In genomic region chrX:13658602-13659001, GRCh38 we compare ENCODE assay signal across 8 cellular contexts. TPM values are rescaled to one million over a fixed set of nuclear protein-coding genes. Genes with fewer than 3 reads are reported as not detected.
DNase-seq lines count a peak whose midpoint lies in the region; ATAC-seq, FAIRE-seq and TF ChIP-seq lines count a peak whose summit lies in the region.

No MANE protein-coding gene starts in this region.

- no peaks in the 10 kb centered on the region for H4K20me1 ChIP-seq in GM12878 (ENCODE audit: control insufficient read depth, insufficient read depth)

- peak overlapping the region; percentile 73 for H3K27ac ChIP-seq in GM12878 (ENCODE audit: control insufficient read depth, insufficient read depth)
- peak overlapping the region in 3 of 5 donors; percentile 21 to 34 (median 31) for H3K27ac ChIP-seq in stomach

- no TSS peak for BruUV-seq in GM12878 (replicated peaks; lab: Mats Ljungman, UMichigan)

- POLR2A ChIA-PET in AG04449 (lab: Yijun Ruan, JAX) = no interaction called here
- POLR2A ChIA-PET in GM12878 (lab: Charles Lee) = interaction anchor here (0.6 to 1.6 kb wide), 4 partner anchors 33 to 94 kb away, joined by 3 to 12 read pairs (median 4); partner anchors contain the start of genes OFD1 and TRAPPC2

- H3K4me3 ChIP-seq in AG04449 (ENCODE audit: low read depth, low read length) (no peak overlapping the region), GM12865 (ENCODE audit: low read depth, low read length) (no peak overlapping the region), GM12878 (no peak overlapping the region), stomach (no peak overlapping the region)

- H3K4me1 ChIP-seq in GM12878 (ENCODE audit: control insufficient read depth, insufficient read depth, low read length) (peaks cover 14% of the 10 kb centered on the region), stomach (peaks cover 0 to 19% (median 5%) of the 10 kb centered on the region in 4 donors)

- intact Hi-C loops in GM12878 (cut with micrococcal nuclease; ENCODE audit: unreplicated experiment) (loop anchor here (1.0 to 10.0 kb wide), 6 partner anchors 35 to 404 kb away; partner anchors contain the start of genes OFD1 and TRAPPC2), stomach (cut with DNase I; ENCODE audit: low total_unique reads) (no loop called here)

- 0% methylated on average over 2 of the region's 2 CpGs for WGBS in GM12878 (ENCODE audit: insufficient coverage, insufficient replicate concordance, low lambda C conversion rate, missing lambda C conversion rate)
- 6 to 9% (median 7%) methylated on average over 2 of the region's 2 CpGs for WGBS in stomach, 5 donors

- no peak for TF ChIP-seq EP300 in GM12878 (IDR thresholded peaks at IDR 0.05; ENCODE audit: borderline replicate concordance in 1 of 2, control insufficient read depth in 1 of 2, low read depth in 2 of 2, low read length in 2 of 2)
- TF ChIP-seq EP300 in stomach (IDR thresholded peaks at IDR 0.05) = no peak

- no peaks in the 10 kb centered on the region for H3K9me3 ChIP-seq in GM12878 (replicated peaks; ENCODE audit: control insufficient read depth, insufficient read depth, low read length)
- no peaks in the 10 kb centered on the region for H3K9me3 ChIP-seq in stomach

- H3K36me3 ChIP-seq in GM12878 (ENCODE audit: control insufficient read depth in 2 of 2, insufficient read depth in 2 of 2, low read length in 1 of 2) (peaks cover 0 to 4% of the 10 kb centered on the region in 2 experiments; a peak in 1 of 4 replicates), stomach (peaks cover 0 to 17% (median 8%) of the 10 kb centered on the region in 4 donors)

- DNase-seq in AG04449 (ENCODE audit: low read depth, low spot score) = no peak
- DNase-seq in GM12865 (ENCODE audit: low read depth) = peak; percentile 59
- DNase-seq in NCI-H345 (lab: John Stamatoyannopoulos, UW) = peak; percentile 50
- DNase-seq in GM12878 (ENCODE audit: low read depth, low spot score) = no peak
- peak; percentile 39 for DNase-seq in iPS-NIHi7 (ENCODE audit: extremely low spot score)
- DNase-seq in stomach = no peak
- DNase-seq in epidermal melanocyte (ENCODE audit: insufficient read length, low spot score) = no peak

- SMC1A ChIA-PET in GM12878 (lab: Charles Lee; ENCODE audit: uncharacterized antibody, unreplicated experiment) = interaction anchor here (0.8 to 5.7 kb wide), 15 partner anchors 30 to 373 kb away, joined by 3 to 75 read pairs (median 5); partner anchors contain the start of gene RAB9A

- TF ChIP-seq POLR2A in GM12878 (IDR thresholded peaks at IDR 0.05; ENCODE audit: low read depth, low read length) (no peak), stomach (IDR thresholded peaks at IDR 0.05) (no peak)

- RAD21 ChIA-PET in GM12878 (lab: Charles Lee; ENCODE audit: unreplicated experiment) = interaction anchor here (1.1 to 2.0 kb wide), 13 partner anchors 12 to 373 kb away, joined by 3 to 12 read pairs (median 7); partner anchors contain the start of genes OFD1, RAB9A and TRAPPC2

- in situ Hi-C loops in GM12878 (cut with MboI) = loop anchor here (5.0 to 25.0 kb wide), 3 partner anchors 89 to 696 kb away; no protein-coding TSS in a partner anchor

- TF ChIP-seq CTCF in AG04449 (IDR thresholded peaks at IDR 0.05; ENCODE audit: insufficient read depth, low read length, missing control alignments) (peak; percentile 13), GM12865 (IDR thresholded peaks at IDR 0.05; ENCODE audit: insufficient read depth, low read depth, low read length, missing control alignments) (peak; percentile 39), GM12878 (IDR thresholded peaks at IDR 0.05 in 2 of 3, conservative IDR thresholded peaks at IDR 0.05 in 1 of 3; ENCODE audit: control insufficient read depth in 2 of 3, extremely low read depth in 1 of 3, insufficient read depth in 1 of 3, low read depth in 3 of 3, low read length in 3 of 3) (peak; percentile 59 to 72 (median 68)), stomach (IDR thresholded peaks at IDR 0.05) (peak in 4 of 7 experiments; percentile 48 to 73 (median 62))

- H3K27me3 ChIP-seq in GM12878 (replicated peaks in 1 of 2; ENCODE audit: control insufficient read depth in 2 of 2, insufficient read depth in 2 of 2, low read length in 1 of 2) (no peaks in the 10 kb centered on the region), stomach (no peaks in the 10 kb centered on the region)

- TF ChIP-seq RAD21 in GM12878 (IDR thresholded peaks at IDR 0.05; ENCODE audit: insufficient read depth, low read depth, low read length) = peak; percentile 93

- ATAC-seq in GM12878 = peak; percentile 66
- no peak for ATAC-seq in GM18511 (IDR thresholded peaks at IDR 0.05; ENCODE audit: unreplicated experiment)

- H3K9ac ChIP-seq in GM12878 (ENCODE audit: control insufficient read depth, insufficient read depth, low read length) = peak overlapping the region; percentile 29; the same call in 1 of the 2 replicates

- H3K79me2 ChIP-seq in GM12878 (ENCODE audit: control insufficient read depth, insufficient read depth, low read length) = peaks cover 12% of the 10 kb centered on the region

- peak; percentile 49 for FAIRE-seq in GM12878 (lab: Jason Lieb, UNC)

- H3K4me2 ChIP-seq in GM12878 (ENCODE audit: control insufficient read depth, insufficient read depth) = peak overlapping the region; percentile 44; the same call in 1 of the 2 replicates

- peak overlapping the region; percentile 51; the same call in 1 of the 2 replicates for H2AFZ ChIP-seq in GM12878 (ENCODE audit: control insufficient read depth, low read depth, low read length)

- CTCF ChIA-PET in AG04449 (lab: Yijun Ruan, JAX) = interaction anchor here (0.9 to 1.6 kb wide), 6 partner anchors 11 to 377 kb away, joined by 3 to 8 read pairs (median 4); no protein-coding TSS in a partner anchor
- CTCF ChIA-PET in GM12878 (lab: Yijun Ruan, JAX) = interaction anchor here (0.9 to 2.1 kb wide), 13 partner anchors 29 to 373 kb away, joined by 3 to 11 read pairs (median 6); partner anchors contain the start of genes OFD1 and TRAPPC2

TF ChIP-seq in GM12878, 131 proteins besides CTCF, POLR2A, EP300 and RAD21 (continues in another document):
- TF ChIP-seq RFX5 (IDR thresholded peaks at IDR 0.05; ENCODE audit: low read depth, low read length) = no peak
- TF ChIP-seq RB1 (IDR thresholded peaks at IDR 0.05; ENCODE audit: borderline replicate concordance) = 0 out of 2 replicates have a peak, but pooled peaks have one; percentile 18
- TF ChIP-seq SMC3 (IDR thresholded peaks at IDR 0.05; ENCODE audit: borderline replicate concordance, low read length) = peak; percentile 92
- TF ChIP-seq FOXM1 (IDR thresholded peaks at IDR 0.05; ENCODE audit: low read depth, low read length) = peak; percentile 48; the same call in 1 of the 2 replicates

RNA-seq across cellular contexts. Expression of gene TCEANC, which starts 5.7 kb away (rescaled TPM):
- total RNA-seq in GM12878 (2013; cell fraction: nucleolus; rRNA removed) = 7.1 and 8.4 TPM in 2 replicates
- total RNA-seq in GM12878 (2014; rRNA removed) = 2.9 and 4.7 TPM in 2 replicates
- total RNA-seq in GM12878 (2014; rRNA removed; fragmentation: Illumina TruSeq; extraction: Trizol) = 3.7 and 3.8 TPM in 2 replicates
- 3.0 and 3.8 TPM in 2 replicates for total RNA-seq in GM12878 (2021)
- polyA plus RNA-seq in GM12878 (2011; ENCODE audit: low read depth) = 1.1 TPM
- 4.9 and 6.5 TPM in 2 replicates for polyA plus RNA-seq in GM12878 (2011; rRNA removed)
- polyA plus RNA-seq in GM12878 (2011; cell fraction: cytosol; rRNA removed) = 1.8 and 1.9 TPM in 2 replicates
- 4.4 TPM in 2 replicates for polyA plus RNA-seq in GM12878 (2011; cell fraction: nucleus; rRNA removed)
- 1.2 and 2.0 TPM in 2 replicates for polyA plus RNA-seq in GM12878 (2012)
- polyA plus RNA-seq in GM12878 (2014; fragmentation: Illumina TruSeq; extraction: Trizol) = 3.4 and 4.4 TPM in 2 replicates
- polyA plus RNA-seq in GM12878 (2014; fragmentation: Nextera tagmentation; extraction: Ambion mirVana) = 1 to 10 TPM; 1.5 to 4.0 TPM
- 1.9 and 2.0 TPM in 2 replicates for polyA plus RNA-seq in GM12878 (2014; rRNA removed)
- polyA plus RNA-seq in GM12878 (2016; fragmentation: Nextera tagmentation; extraction: Ambion mirVana) = 1 to 10 TPM; 1.1 to 2.7 TPM
- 5.3 and 5.7 TPM in 2 replicates for polyA minus RNA-seq in GM12878 (2011; rRNA and poly(A)+ RNA removed)
- 2.8 and 5.3 TPM in 2 replicates for polyA minus RNA-seq in GM12878 (2011; cell fraction: cytosol; rRNA and poly(A)+ RNA removed)
- 5.6 and 8.3 TPM in 2 replicates for polyA minus RNA-seq in GM12878 (2011; cell fraction: nucleus; rRNA and poly(A)+ RNA removed)
- total RNA-seq in stomach = 10 to 100 TPM in 2 of 5 donors, 1 to 10 TPM in 3; 3.2 to 25.7 (median 5.9) TPM
- polyA plus RNA-seq in stomach = 1 to 10 TPM; 1.2 to 3.8 (median 1.2) TPM

RNA-seq across cellular contexts. Expression of gene RAB9A, which starts 30.3 kb away (rescaled TPM):
- 34.3 and 39.0 TPM in 2 replicates for total RNA-seq in GM12878 (2013; cell fraction: nucleolus; rRNA removed)
- total RNA-seq in GM12878 (2014; rRNA removed) = 42.1 and 54.1 TPM in 2 replicates
- 50.5 and 53.1 TPM in 2 replicates for total RNA-seq in GM12878 (2014; rRNA removed; fragmentation: Illumina TruSeq; extraction: Trizol)
- total RNA-seq in GM12878 (2021) = 43.2 and 44.2 TPM in 2 replicates
- polyA plus RNA-seq in GM12878 (2011; ENCODE audit: low read depth) = 21.1 TPM
- 142 and 180 TPM in 2 replicates for polyA plus RNA-seq in GM12878 (2011; rRNA removed)
- polyA plus RNA-seq in GM12878 (2011; cell fraction: cytosol; rRNA removed) = 58.5 and 62.9 TPM in 2 replicates
- 50.2 and 59.5 TPM in 2 replicates for polyA plus RNA-seq in GM12878 (2011; cell fraction: nucleus; rRNA removed)
- polyA plus RNA-seq in GM12878 (2012) = 31.9 and 49.2 TPM in 2 replicates
- 47.0 and 68.3 TPM in 2 replicates for polyA plus RNA-seq in GM12878 (2014; fragmentation: Illumina TruSeq; extraction: Trizol)
- polyA plus RNA-seq in GM12878 (2014; fragmentation: Nextera tagmentation; extraction: Ambion mirVana) = 10 to 100 TPM; 49.2 to 49.3 TPM
- 52.4 and 64.6 TPM in 2 replicates for polyA plus RNA-seq in GM12878 (2014; rRNA removed)
- polyA plus RNA-seq in GM12878 (2016; fragmentation: Nextera tagmentation; extraction: Ambion mirVana) = 10 to 100 TPM; 64.8 to 76.4 TPM
- polyA minus RNA-seq in GM12878 (2011; rRNA and poly(A)+ RNA removed) = 52.1 and 73.6 TPM in 2 replicates
- 26.5 and 27.1 TPM in 2 replicates for polyA minus RNA-seq in GM12878 (2011; cell fraction: cytosol; rRNA and poly(A)+ RNA removed)
- 14.7 and 17.5 TPM in 2 replicates for polyA minus RNA-seq in GM12878 (2011; cell fraction: nucleus; rRNA and poly(A)+ RNA removed)
- 10 to 100 TPM in 3 of 5 donors, 1 to 10 TPM in 2; 2.6 to 55.1 (median 10.4) TPM for total RNA-seq in stomach
- polyA plus RNA-seq in stomach = 10 to 100 TPM; 12.4 to 33.6 (median 26.6) TPM

Comparison
In these comparisons a context has a peak if more than half of its experiments do, and no peak if none do; other contexts are left out.
1. DNase-seq: peak in GM12865 (single experiment), NCI-H345 (single experiment) and iPS-NIHi7 (single experiment); none in AG04449 (single experiment), GM12878 (single experiment), stomach (single experiment) and epidermal melanocyte (single experiment).
2. CTCF ChIP-seq: peak in every context shown above with its lines; median percentile 68 in GM12878; 62 in stomach; 39 in GM12865; 13 in AG04449.